In the genomic region with DNA sequence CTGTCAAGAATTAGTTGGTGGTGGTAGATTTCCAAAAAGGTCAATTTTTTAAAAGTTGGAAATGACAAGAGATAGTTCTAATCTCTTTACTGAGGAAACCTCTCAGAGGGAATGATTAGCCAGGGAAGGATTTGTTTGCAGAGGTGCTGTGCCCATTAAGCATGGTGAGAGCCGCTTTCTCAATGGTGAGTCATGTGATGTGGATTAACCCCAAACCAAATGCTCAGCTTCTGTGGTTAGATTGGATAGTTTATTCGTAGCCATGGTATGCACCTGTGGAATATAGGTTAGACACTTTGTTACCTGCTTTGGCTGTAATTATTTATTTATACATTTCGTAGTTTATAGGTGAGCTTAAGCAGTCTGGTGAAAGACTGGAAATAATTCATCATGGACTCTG, we compare ENCODE assay signal across 10 cellular contexts. TPM values are rescaled to one million over a fixed set of nuclear protein-coding genes. Genes with fewer than 3 reads are reported as not detected.
A peak's percentile ranks its signal among the peaks of the same experiment; 100 is the strongest.
DNase-seq lines count a peak whose midpoint lies in the region; ATAC-seq and TF ChIP-seq lines count a peak whose summit lies in the region.
"Had no signal": no experiment of that assay in that cellular context is flagged by ENCODE, and none has a peak within 500 bp of the region (broad histone marks: within the 10 kb centered on the region; RNA-seq: fewer than 3 reads in every experiment).

No MANE protein-coding gene starts in this region.

- H3K4me1 Mint-ChIP-seq in stimulated activated memory B cell treated with anti-CD40 and anti-IgM and Interleukin-4, amounts not matched to agents 10 μg/mL and 1 μg/mL and 100 μg/mL, for 72 hours = peaks cover 90% of the 10 kb centered on the region

- H3K27ac ChIP-seq in liver (ENCODE audit: low read depth in 1 of 2, low read length in 2 of 2) = no peak overlapping the region

- H3K4me3 ChIP-seq in adipocyte (ENCODE audit: low read length) (no peak overlapping the region), liver (ENCODE audit: low read depth in 1 of 3, low read length in 3 of 3) (no peak overlapping the region)
- H3K4me3 ChIP-seq: GM12878 had no signal

- no peaks in the 10 kb centered on the region for H3K27me3 Mint-ChIP-seq in stimulated activated memory B cell treated with anti-CD40 and anti-IgM and Interleukin-4, amounts not matched to agents 10 μg/mL and 1 μg/mL and 100 μg/mL, for 72 hours

- TF ChIP-seq RAD21 in liver (IDR thresholded peaks at IDR 0.05) = peak in 1 of 2 donors; percentile 19

- H3K36me3 Mint-ChIP-seq in stimulated activated memory B cell treated with anti-CD40 and anti-IgM and Interleukin-4, amounts not matched to agents 10 μg/mL and 1 μg/mL and 100 μg/mL, for 72 hours = peaks cover 44% of the 10 kb centered on the region

- DNase-seq in AG20443 (ENCODE audit: low spot score) = peak; percentile 56
- peak; percentile 51 for DNase-seq in HK-2 (ENCODE audit: unreplicated experiment)
- DNase-seq in adipocyte (ENCODE audit: low read depth) = peak; percentile 45
- no peak for DNase-seq in SKM-1 treated with dmso at 0.1 percent for 144 hours (lab: John Stamatoyannopoulos, UW; ENCODE audit: unreplicated experiment)
- DNase-seq: T1000 had no signal

- H3K27ac Mint-ChIP-seq in stimulated activated memory B cell treated with anti-CD40 and anti-IgM and Interleukin-4, amounts not matched to agents 10 μg/mL and 1 μg/mL and 100 μg/mL, for 72 hours = no peak overlapping the region

- H3K4me3 Mint-ChIP-seq in stimulated activated memory B cell treated with anti-CD40 and anti-IgM and Interleukin-4, amounts not matched to agents 10 μg/mL and 1 μg/mL and 100 μg/mL, for 72 hours = no peak overlapping the region

- ATAC-seq in GM18517 (IDR thresholded peaks at IDR 0.05; ENCODE audit: unreplicated experiment) = no peak
- ATAC-seq in stimulated activated memory B cell treated with anti-CD40 and anti-IgM and Interleukin-4, amounts not matched to agents 10 μg/mL and 1 μg/mL and 100 μg/mL, for 72 hours = no peak
- ATAC-seq in HG02759 (IDR thresholded peaks at IDR 0.05; ENCODE audit: unreplicated experiment) = no peak
- ATAC-seq: GM12878 had no signal

- H3K9me3 ChIP-seq in adipocyte (ENCODE audit: control insufficient read depth, low read length) (no peaks in the 10 kb centered on the region), liver (ENCODE audit: control insufficient read depth in 4 of 4, low read length in 3 of 4) (no peaks in the 10 kb centered on the region)

- H3K9ac ChIP-seq in adipocyte (ENCODE audit: low read length) (no peak overlapping the region), liver (ENCODE audit: low read depth in 1 of 2, low read length in 2 of 2) (no peak overlapping the region)

- peaks cover 34% of the 10 kb centered on the region for H3K4me1 ChIP-seq in adipocyte (ENCODE audit: control insufficient read depth, insufficient read depth, low read length)
- H3K4me1 ChIP-seq in liver (ENCODE audit: control insufficient read depth in 4 of 4, insufficient read depth in 4 of 4, low read length in 3 of 4) = peaks cover 13 to 59% (median 49%) of the 10 kb centered on the region in 4 donors

- H3K27me3 ChIP-seq in adipocyte (replicated peaks; ENCODE audit: control insufficient read depth, insufficient read depth, low read length) = no peaks in the 10 kb centered on the region
- no peaks in the 10 kb centered on the region for H3K27me3 ChIP-seq in liver (ENCODE audit: control insufficient read depth in 4 of 4, insufficient read depth in 4 of 4, low read length in 3 of 4)

- no peaks in the 10 kb centered on the region for H3K9me3 Mint-ChIP-seq in stimulated activated memory B cell treated with anti-CD40 and anti-IgM and Interleukin-4, amounts not matched to agents 10 μg/mL and 1 μg/mL and 100 μg/mL, for 72 hours

- TF ChIP-seq CTCF in liver (IDR thresholded peaks at IDR 0.05; ENCODE audit: low read depth, low read length, missing input control) = no peak

- H3K36me3 ChIP-seq in adipocyte (ENCODE audit: control insufficient read depth, insufficient read depth, low read length, severe bottlenecking) (peaks cover 26% of the 10 kb centered on the region), liver (ENCODE audit: control insufficient read depth in 4 of 4, insufficient read depth in 3 of 4, low read depth in 1 of 4, low read length in 3 of 4) (peaks cover 2 to 18% (median 12%) of the 10 kb centered on the region in 4 donors)

- WGBS in liver = 46% methylated on average over 3 of the region's 3 CpGs

TF ChIP-seq in liver, 16 proteins besides CTCF, POLR2A, EP300 and RAD21:
- no peak for TF ChIP-seq ATF3 (IDR thresholded peaks at IDR 0.05)
- no peak for TF ChIP-seq FOXA2 (IDR thresholded peaks at IDR 0.05)
- TF ChIP-seq RXRA (IDR thresholded peaks at IDR 0.05) = peak in 1 of 2 donors; percentile 18
- peak; percentile 41 for TF ChIP-seq YY1 (IDR thresholded peaks at IDR 0.05)
- TF ChIP-seq FOXA1 (IDR thresholded peaks at IDR 0.05) = no peak

RNA-seq across cellular contexts. Expression of gene HNRNPM, which starts 7.1 kb away (rescaled TPM):
- 10 to 100 TPM; 66.3 to 75.1 TPM for total RNA-seq in liver
- 10 to 100 TPM; 39.4 to 86.9 TPM for polyA plus RNA-seq in liver

RNA-seq across cellular contexts. Expression of gene MARCHF2, which starts 38.8 kb away (rescaled TPM):
- 10 to 100 TPM; 78.6 to 89.5 TPM for total RNA-seq in liver
- polyA plus RNA-seq in liver = 10 to 100 TPM; 21.6 to 39.1 TPM

RNA-seq across cellular contexts. Expression of gene PRAM1, which starts 50.6 kb away (rescaled TPM):
- 1 to 10 TPM in 1 of 2 donors, under 1 TPM in 1; 0.84 to 1.8 TPM for total RNA-seq in liver
- under 1 TPM; 0.75 to 0.77 TPM for polyA plus RNA-seq in liver
